ENCODE assay signal across 8 cellular contexts in the genomic region with DNA sequence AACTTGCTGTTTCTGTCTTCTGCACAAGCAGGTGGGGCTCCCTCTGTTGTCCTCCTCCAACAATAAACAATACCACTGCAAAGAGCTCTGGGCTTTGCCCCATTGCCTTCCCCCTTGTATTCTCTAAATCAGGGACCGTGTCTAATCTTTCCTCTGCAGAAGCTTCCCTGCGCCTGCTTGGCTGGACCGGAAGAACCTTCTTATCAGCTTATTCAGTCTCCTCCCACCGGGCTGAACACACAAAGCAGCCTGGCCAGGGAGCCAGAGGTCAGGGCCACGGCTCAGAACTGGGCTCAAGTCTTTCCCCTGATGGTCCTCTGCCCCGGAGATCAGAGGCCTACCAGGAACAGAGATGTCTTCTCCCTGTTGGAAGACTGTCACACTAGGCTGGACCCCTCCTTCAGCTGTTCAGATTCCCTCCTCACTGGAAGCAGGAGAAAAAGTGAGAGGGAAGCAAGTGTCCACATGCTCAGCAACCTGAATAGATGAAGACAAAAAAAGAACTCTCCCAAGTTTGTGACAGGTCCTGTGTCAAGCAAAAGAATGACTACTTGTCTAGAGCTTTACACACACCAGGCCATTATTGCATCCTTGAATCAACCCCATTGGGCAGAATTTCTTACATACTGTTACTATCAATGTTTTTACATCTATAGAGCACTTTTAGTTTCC.
DNase-seq lines count a peak whose midpoint lies in the region; ATAC-seq and TF ChIP-seq lines count a peak whose summit lies in the region.

No MANE protein-coding gene starts in this region.

- intact Hi-C loops in heart right ventricle (cut with DNase I): loop anchor here in 1 of 10 donors (5.0 to 10.0 kb wide), 3 partner anchors 44 to 147 kb away; a partner anchor contains a TSS

- H3K36me3 ChIP-seq in SU-DHL-6 (ENCODE audit: low read length) (no peaks in the 10 kb centered on the region; the same call in 1 of the 2 replicates), heart right ventricle (no peaks in the 10 kb centered on the region)

- H4K20me1 ChIP-seq in SU-DHL-6 (ENCODE audit: low read depth, low read length): peaks cover 22% of the 10 kb centered on the region

- peaks cover 20 to 70% (median 50%) of the 10 kb centered on the region in 9 donors for H3K4me1 ChIP-seq in heart right ventricle

- peaks cover 99% of the 10 kb centered on the region for H3K79me2 ChIP-seq in SU-DHL-6 (ENCODE audit: insufficient read depth, low read length)

- ATAC-seq in GM18499 (IDR thresholded peaks at IDR 0.05; ENCODE audit: insufficient read depth, unreplicated experiment) (peak; percentile 46), HG02885 (IDR thresholded peaks at IDR 0.05; ENCODE audit: poor library complexity, unreplicated experiment) (peak; percentile 68), heart right ventricle (peak; percentile 81 to 94 (median 91))

- H2AFZ ChIP-seq in SU-DHL-6 (ENCODE audit: low read depth, low read length, severe bottlenecking): no peak overlapping the region

- DNase-seq in heart right ventricle (peak; percentile 70 to 73), retinal pigment epithelial cell (ENCODE audit: low read depth) (peak; percentile 21), SW480 (ENCODE audit: low spot score) (no peak), dedifferentiated amniotic fluid mesenchymal stem cell (ENCODE audit: extremely low spot score) (no peak)
- no peak for DNase-seq in activated CD4-positive, CD25-positive, alpha-beta regulatory T cell (lab: John Stamatoyannopoulos, UW)

- H3K9me3 ChIP-seq in SU-DHL-6 (ENCODE audit: insufficient read depth, low read length) (no peaks in the 10 kb centered on the region), heart right ventricle (no peaks in the 10 kb centered on the region)

- peaks cover 4% of the 10 kb centered on the region; the same call in 1 of the 2 replicates for H3F3A ChIP-seq in SU-DHL-6 (ENCODE audit: insufficient read depth)

- WGBS in heart right ventricle, 2 donors: 5 to 7% methylated on average over 6 of the region's 6 CpGs

- peak overlapping the region; percentile 16; the same call in 1 of the 2 replicates for H3K9ac ChIP-seq in SU-DHL-6 (ENCODE audit: low read length)

- H3K4me3 ChIP-seq in SU-DHL-6 (ENCODE audit: insufficient read depth, low read length, poor library complexity, severe bottlenecking): no peak overlapping the region
- H3K4me3 ChIP-seq in heart right ventricle: no peak overlapping the region
- no peak overlapping the region for H3K4me3 ChIP-seq in retinal pigment epithelial cell (ENCODE audit: low read length)

- TF ChIP-seq CTCF in SU-DHL-6 (IDR thresholded peaks at IDR 0.05; ENCODE audit: insufficient read depth, low read length, poor library complexity, severe bottlenecking) (no peak), heart right ventricle (IDR thresholded peaks at IDR 0.05) (peak in 3 of 9 donors; percentile 7 to 17 (median 14)), retinal pigment epithelial cell (conservative IDR thresholded peaks at IDR 0.05; ENCODE audit: low read depth, low read length) (no peak)

- peak overlapping the region; percentile 25 for H3K27ac ChIP-seq in SU-DHL-6 (ENCODE audit: low read depth, low read length)
- peak overlapping the region in 9 of 10 donors; percentile 19 to 84 (median 61) for H3K27ac ChIP-seq in heart right ventricle

- H3K27me3 ChIP-seq in SU-DHL-6 (ENCODE audit: low read length): no peaks in the 10 kb centered on the region
- H3K27me3 ChIP-seq in heart right ventricle: no peaks in the 10 kb centered on the region

- H3K9me2 ChIP-seq in SU-DHL-6 (replicated peaks; ENCODE audit: insufficient read depth, low read length): no peaks in the 10 kb centered on the region

- H3K4me2 ChIP-seq in SU-DHL-6 (ENCODE audit: low read depth, low read length, poor library complexity, severe bottlenecking): peak overlapping the region; percentile 11

Comparison
In these comparisons a context has a peak if more than half of its experiments do, and no peak if none do; other contexts are left out.
1. DNase-seq: peak in heart right ventricle (2 of 2) and retinal pigment epithelial cell (single experiment); none in activated CD4-positive, CD25-positive, alpha-beta regulatory T cell (0 of 4), SW480 (single experiment) and dedifferentiated amniotic fluid mesenchymal stem cell (single experiment).
2. Peak in every context shown above with its lines, with median percentiles within 50 percentile points of each other: ATAC-seq.